20 cellular contexts compared by ENCODE assay signal in genomic region chr14:21108791-21109190, GRCh38. TPM values are rescaled to one million over a fixed set of nuclear protein-coding genes. Genes with fewer than 3 reads are reported as not detected.
A peak's percentile ranks its signal among the peaks of the same experiment; 100 is the strongest.
DNase-seq lines count a peak whose midpoint lies in the region; ATAC-seq, FAIRE-seq and TF ChIP-seq lines count a peak whose summit lies in the region.
"Had no signal": no experiment of that assay in that cellular context is flagged by ENCODE, and none has a peak within 500 bp of the region (broad histone marks: within the 10 kb centered on the region; RNA-seq: fewer than 3 reads in every experiment).

No MANE protein-coding gene starts in this region.

- POLR2A ChIA-PET in GM12878 (lab: Charles Lee): interaction anchor here (0.6 to 1.6 kb wide), 2 partner anchors 37 to 197 kb away, joined by 4 to 6 read pairs; no protein-coding TSS in a partner anchor

- H3K79me2 ChIP-seq in DOHH2 (ENCODE audit: control insufficient read depth, low read length): peaks cover 9% of the 10 kb centered on the region
- no peaks in the 10 kb centered on the region for H3K79me2 ChIP-seq in GM12878 (ENCODE audit: control insufficient read depth, insufficient read depth, low read length)

- H3K36me3 ChIP-seq in DOHH2 (ENCODE audit: control insufficient read depth, low read length): peaks cover 5% of the 10 kb centered on the region
- H3K36me3 ChIP-seq in GM12878 (ENCODE audit: control insufficient read depth in 2 of 2, insufficient read depth in 2 of 2, low read length in 1 of 2): no peaks in the 10 kb centered on the region
- H3K36me3 ChIP-seq in esophagus squamous epithelium: no peaks in the 10 kb centered on the region
- H3K36me3 ChIP-seq: SJSA1 had no signal

- intact Hi-C loops in GM12878 (cut with micrococcal nuclease; ENCODE audit: unreplicated experiment) (no loop called here), esophagus squamous epithelium (cut with DNase I) (no loop called here)

- H3K27ac ChIP-seq in DOHH2 (ENCODE audit: low read depth, low read length): no peak overlapping the region
- peak overlapping the region; percentile 52 for H3K27ac ChIP-seq in GM12878 (ENCODE audit: control insufficient read depth, insufficient read depth)
- peak overlapping the region in 2 of 4 donors; percentile 1 to 98 for H3K27ac ChIP-seq in esophagus squamous epithelium
- H3K27ac ChIP-seq: SJSA1 had no signal

- H3K4me2 ChIP-seq in DOHH2 (ENCODE audit: low read length) (peak overlapping the region; percentile 12; the same call in 1 of the 2 replicates), GM12878 (ENCODE audit: control insufficient read depth, insufficient read depth) (peak overlapping the region; percentile 53)

- in situ Hi-C loops in GM12878 (cut with MboI): no loop called here

- DNase-seq in GM19239 (ENCODE audit: insufficient read length, low spot score) (peak; percentile 5), NOMO-1 treated with DMSO at 0.1 percent for 48 hours (lab: John Stamatoyannopoulos, UW; ENCODE audit: unreplicated experiment) (peak; percentile 81), GM12878 (ENCODE audit: low read depth, low spot score) (no peak), NCI-H748 treated with DMSO at 0.1 percent for 48 hours (lab: John Stamatoyannopoulos, UW) (no peak), esophagus squamous epithelium (lab: John Stamatoyannopoulos, UW) (no peak)
- DNase-seq: C1 segment of cervical spinal cord, DMS 273 treated with DMSO at 0.1 percent for 48 hours, EL, GOT3, HFFc6, Kasumi-1, NCI-H1417 treated with DMSO at 0.1 percent for 48 hours, NCI-H2029, NCI-H510A, NCI-H82, PC-3 had no signal

- H3K9ac ChIP-seq in GM12878 (ENCODE audit: control insufficient read depth, insufficient read depth, low read length): no peak overlapping the region

- TF ChIP-seq RAD21 in GM12878 (IDR thresholded peaks at IDR 0.05; ENCODE audit: insufficient read depth, low read depth, low read length): no peak

- no peak for TF ChIP-seq EP300 in GM12878 (IDR thresholded peaks at IDR 0.05; ENCODE audit: borderline replicate concordance in 1 of 2, control insufficient read depth in 1 of 2, low read depth in 2 of 2, low read length in 2 of 2)

- RAD21 ChIA-PET in GM12878 (lab: Charles Lee; ENCODE audit: unreplicated experiment): interaction anchor here (0.6 to 3.3 kb wide), 5 partner anchors 17 to 94 kb away, joined by 3 to 13 read pairs (median 5); partner anchors contain the start of gene ARHGEF40

- TF ChIP-seq CTCF in DOHH2 (IDR thresholded peaks at IDR 0.05; ENCODE audit: low read depth, low read length, poor library complexity, severe bottlenecking) (no peak), GM12878 (IDR thresholded peaks at IDR 0.05 in 2 of 3, conservative IDR thresholded peaks at IDR 0.05 in 1 of 3; ENCODE audit: control insufficient read depth in 2 of 3, extremely low read depth in 1 of 3, insufficient read depth in 1 of 3, low read depth in 3 of 3, low read length in 3 of 3) (no peak), esophagus squamous epithelium (IDR thresholded peaks at IDR 0.05) (no peak)

- H4K20me1 ChIP-seq in DOHH2 (ENCODE audit: control insufficient read depth, insufficient read depth, low read depth, low read length) (no peaks in the 10 kb centered on the region), GM12878 (ENCODE audit: control insufficient read depth, insufficient read depth) (no peaks in the 10 kb centered on the region)

- TF ChIP-seq POLR2A in GM12878 (IDR thresholded peaks at IDR 0.05; ENCODE audit: low read depth, low read length): no peak
- no peak for TF ChIP-seq POLR2A in esophagus squamous epithelium (IDR thresholded peaks at IDR 0.05)

- no peak overlapping the region for H3K4me3 ChIP-seq in DOHH2 (ENCODE audit: low read length)
- no peak overlapping the region for H3K4me3 ChIP-seq in GM12878
- no peak overlapping the region for H3K4me3 ChIP-seq in esophagus squamous epithelium
- H3K4me3 ChIP-seq: SJSA1 had no signal

- FAIRE-seq in GM19239 (lab: Jason Lieb, UNC) (no peak), GM12878 (lab: Jason Lieb, UNC) (no peak)

- no TSS peak for BruUV-seq in GM12878 (replicated peaks; lab: Mats Ljungman, UMichigan)

- H2AFZ ChIP-seq in GM12878 (ENCODE audit: control insufficient read depth, low read depth, low read length): no peak overlapping the region

- H3K27me3 ChIP-seq in DOHH2 (ENCODE audit: control insufficient read depth, low read length) (no peaks in the 10 kb centered on the region), GM12878 (replicated peaks in 1 of 2; ENCODE audit: control insufficient read depth in 2 of 2, insufficient read depth in 2 of 2, low read length in 1 of 2) (no peaks in the 10 kb centered on the region), esophagus squamous epithelium (no peaks in the 10 kb centered on the region)
- H3K27me3 ChIP-seq: SJSA1 had no signal

- SMC1A ChIA-PET in GM12878 (lab: Charles Lee; ENCODE audit: uncharacterized antibody, unreplicated experiment): interaction anchor here (0.7 to 8.3 kb wide), 8 partner anchors 9 to 198 kb away, joined by 3 to 99 read pairs (median 5); no protein-coding TSS in a partner anchor

- H3K9me2 ChIP-seq in DOHH2 (replicated peaks; ENCODE audit: control insufficient read depth, low read length): no peaks in the 10 kb centered on the region

- H3K4me1 ChIP-seq in DOHH2 (ENCODE audit: control insufficient read depth, low read length) (peaks cover 23% of the 10 kb centered on the region), GM12878 (ENCODE audit: control insufficient read depth, insufficient read depth, low read length) (peaks cover 30% of the 10 kb centered on the region), esophagus squamous epithelium (peaks cover 25 to 69% (median 28%) of the 10 kb centered on the region in 3 donors)

- peak; percentile 23 for ATAC-seq in GM12878
- no peak for ATAC-seq in HG02981 (IDR thresholded peaks at IDR 0.05; ENCODE audit: unreplicated experiment)
- ATAC-seq: PC-3 had no signal

- 75% methylated on average over 4 of the region's 4 CpGs for WGBS in GM12878 (ENCODE audit: insufficient coverage, insufficient replicate concordance, low lambda C conversion rate, missing lambda C conversion rate)
- 80 to 96% methylated on average over 3 to 4 of the region's 4 CpGs for WGBS in esophagus squamous epithelium, 2 donors

- CTCF ChIA-PET in GM12878 (lab: Yijun Ruan, JAX): interaction anchor here (0.6 to 10.6 kb wide), 7 partner anchors 14 to 418 kb away, joined by 3 to 253 read pairs (median 11); partner anchors contain the start of genes ARHGEF40 and SALL2

- H3F3A ChIP-seq in DOHH2 (ENCODE audit: control insufficient read depth, insufficient read depth): 0 out of 2 replicates have a peak, but pooled peaks cover 2% of the 10 kb centered on the region

- no peaks in the 10 kb centered on the region for H3K9me3 ChIP-seq in DOHH2 (ENCODE audit: control insufficient read depth, insufficient read depth, low read length)
- H3K9me3 ChIP-seq in GM12878 (replicated peaks; ENCODE audit: control insufficient read depth, insufficient read depth, low read length): no peaks in the 10 kb centered on the region; the same call in 2 of the 3 replicates
- H3K9me3 ChIP-seq in esophagus squamous epithelium: no peaks in the 10 kb centered on the region
- H3K9me3 ChIP-seq: SJSA1 had no signal

RNA-seq across cellular contexts. Expression of gene TMEM253, which starts 7.9 kb away (rescaled TPM):
- not detected in 2 replicates for total RNA-seq in GM12878 (2013; cell fraction: nucleolus; rRNA removed)
- total RNA-seq in GM12878 (2014; rRNA removed) (not detected in 2 replicates), GM12878 (2014; rRNA removed; fragmentation: Illumina TruSeq; extraction: Trizol) (not detected in 2 replicates), GM12878 (2021) (not detected in 2 replicates), esophagus squamous epithelium (1 to 10 TPM in 1 of 4 donors, under 1 TPM in 1, not detected in 2; 0.95 to 1.5 TPM)
- polyA plus RNA-seq in GM12878 (2011; ENCODE audit: low read depth): not detected
- polyA plus RNA-seq in GM12878 (2011; rRNA removed) (0.09 and 0.11 TPM in 2 replicates), GM12878 (2014; fragmentation: Illumina TruSeq; extraction: Trizol) (not detected in 2 replicates), GM12878 (2014; fragmentation: Nextera tagmentation; extraction: Ambion mirVana) (under 1 TPM in 1 of 2 experiments, not detected in 1; 0.48 TPM), GM12878 (2014; rRNA removed) (not detected in 2 replicates), GM12878 (2016; fragmentation: Nextera tagmentation; extraction: Ambion mirVana) (not detected)
- 0.07 and 0.10 TPM in 2 replicates for polyA plus RNA-seq in GM12878 (2011; cell fraction: cytosol; rRNA removed)
- polyA plus RNA-seq in GM12878 (2011; cell fraction: nucleus; rRNA removed): 0.12 and 0.22 TPM in 2 replicates
- polyA plus RNA-seq in GM12878 (2012): not detected in 2 replicates
- not detected in 2 replicates for polyA minus RNA-seq in GM12878 (2011; rRNA and poly(A)+ RNA removed)
- polyA minus RNA-seq in GM12878 (2011; cell fraction: cytosol; rRNA and poly(A)+ RNA removed): not detected in 2 replicates
- 0.24 and 0.67 TPM in 2 replicates for polyA minus RNA-seq in GM12878 (2011; cell fraction: nucleus; rRNA and poly(A)+ RNA removed)
- total RNA-seq: PC-3, SJSA1 had no signal

RNA-seq across cellular contexts. Expression of gene ZNF219, which starts 10.3 kb away (rescaled TPM):
- total RNA-seq in GM12878 (2013; cell fraction: nucleolus; rRNA removed): 6.5 and 9.3 TPM in 2 replicates
- 2.6 and 3.3 TPM in 2 replicates for total RNA-seq in GM12878 (2014; rRNA removed)
- 1.4 and 1.5 TPM in 2 replicates for total RNA-seq in GM12878 (2014; rRNA removed; fragmentation: Illumina TruSeq; extraction: Trizol)
- total RNA-seq in GM12878 (2021): 4.2 and 6.4 TPM in 2 replicates
- 0.47 TPM for polyA plus RNA-seq in GM12878 (2011; ENCODE audit: low read depth)
- 1.6 and 2.2 TPM in 2 replicates for polyA plus RNA-seq in GM12878 (2011; rRNA removed)
- 3.4 and 5.2 TPM in 2 replicates for polyA plus RNA-seq in GM12878 (2011; cell fraction: cytosol; rRNA removed)
- polyA plus RNA-seq in GM12878 (2011; cell fraction: nucleus; rRNA removed): 13.6 and 16.7 TPM in 2 replicates
- 2.2 and 2.6 TPM in 2 replicates for polyA plus RNA-seq in GM12878 (2012)
- 1.4 TPM in 1 of 2 replicates, not detected in the other for polyA plus RNA-seq in GM12878 (2014; fragmentation: Illumina TruSeq; extraction: Trizol)
- under 1 TPM; 0.16 to 0.27 TPM for polyA plus RNA-seq in GM12878 (2014; fragmentation: Nextera tagmentation; extraction: Ambion mirVana)
- polyA plus RNA-seq in GM12878 (2014; rRNA removed): 3.4 and 4.3 TPM in 2 replicates
- polyA plus RNA-seq in GM12878 (2016; fragmentation: Nextera tagmentation; extraction: Ambion mirVana): 1 to 10 TPM; 1.6 to 2.9 TPM
- polyA minus RNA-seq in GM12878 (2011; rRNA and poly(A)+ RNA removed): 3.3 and 6.0 TPM in 2 replicates
- polyA minus RNA-seq in GM12878 (2011; cell fraction: cytosol; rRNA and poly(A)+ RNA removed): 0.80 and 1.1 TPM in 2 replicates
- 8.8 and 13.0 TPM in 2 replicates for polyA minus RNA-seq in GM12878 (2011; cell fraction: nucleus; rRNA and poly(A)+ RNA removed)
- total RNA-seq in esophagus squamous epithelium: 10 to 100 TPM; 47.1 to 68.3 (median 61.3) TPM

RNA-seq across cellular contexts. Expression of gene ARHGEF40, which starts 38.7 kb away (rescaled TPM):
- total RNA-seq in GM12878 (2013; cell fraction: nucleolus; rRNA removed): 0.86 and 1.4 TPM in 2 replicates
- total RNA-seq in GM12878 (2014; rRNA removed): 0.05 and 0.06 TPM in 2 replicates
- total RNA-seq in GM12878 (2014; rRNA removed; fragmentation: Illumina TruSeq; extraction: Trizol): 0.04 TPM in 1 of 2 replicates, not detected in the other
- total RNA-seq in GM12878 (2021): 0.31 and 0.35 TPM in 2 replicates
- polyA plus RNA-seq in GM12878 (2011; ENCODE audit: low read depth): not detected
- polyA plus RNA-seq in GM12878 (2011; rRNA removed): 0.12 and 0.26 TPM in 2 replicates
- 0.27 and 0.45 TPM in 2 replicates for polyA plus RNA-seq in GM12878 (2011; cell fraction: cytosol; rRNA removed)
- polyA plus RNA-seq in GM12878 (2011; cell fraction: nucleus; rRNA removed): 0.57 and 0.99 TPM in 2 replicates
- polyA plus RNA-seq in GM12878 (2012): 0.04 and 0.18 TPM in 2 replicates
- 0.03 TPM in 1 of 2 replicates, not detected in the other for polyA plus RNA-seq in GM12878 (2014; fragmentation: Illumina TruSeq; extraction: Trizol)
- polyA plus RNA-seq in GM12878 (2014; fragmentation: Nextera tagmentation; extraction: Ambion mirVana): not detected
- polyA plus RNA-seq in GM12878 (2014; rRNA removed): 0.03 and 0.04 TPM in 2 replicates
- polyA plus RNA-seq in GM12878 (2016; fragmentation: Nextera tagmentation; extraction: Ambion mirVana): under 1 TPM; 0.11 to 0.25 TPM
- 0.07 and 0.31 TPM in 2 replicates for polyA minus RNA-seq in GM12878 (2011; rRNA and poly(A)+ RNA removed)
- polyA minus RNA-seq in GM12878 (2011; cell fraction: cytosol; rRNA and poly(A)+ RNA removed): not detected in 2 replicates
- 0.19 and 0.36 TPM in 2 replicates for polyA minus RNA-seq in GM12878 (2011; cell fraction: nucleus; rRNA and poly(A)+ RNA removed)
- 10 to 100 TPM in 1 of 4 donors, 1 to 10 TPM in 3; 1.3 to 10.3 (median 3.6) TPM for total RNA-seq in esophagus squamous epithelium

RNA-seq across cellular contexts. Expression of gene OR5AU1, which starts 47.1 kb away (rescaled TPM):
- total RNA-seq in GM12878 (2013; cell fraction: nucleolus; rRNA removed): not detected in 2 replicates
- not detected in 2 replicates for total RNA-seq in GM12878 (2014; rRNA removed)
- not detected in 2 replicates for total RNA-seq in GM12878 (2014; rRNA removed; fragmentation: Illumina TruSeq; extraction: Trizol)
- total RNA-seq in GM12878 (2021): not detected in 2 replicates
- polyA plus RNA-seq in GM12878 (2011; ENCODE audit: low read depth): not detected
- polyA plus RNA-seq in GM12878 (2011; rRNA removed): not detected in 2 replicates
- polyA plus RNA-seq in GM12878 (2011; cell fraction: cytosol; rRNA removed): not detected in 2 replicates
- not detected in 2 replicates for polyA plus RNA-seq in GM12878 (2011; cell fraction: nucleus; rRNA removed)
- polyA plus RNA-seq in GM12878 (2012): not detected in 2 replicates
- not detected in 2 replicates for polyA plus RNA-seq in GM12878 (2014; fragmentation: Illumina TruSeq; extraction: Trizol)
- not detected for polyA plus RNA-seq in GM12878 (2014; fragmentation: Nextera tagmentation; extraction: Ambion mirVana)
- not detected in 2 replicates for polyA plus RNA-seq in GM12878 (2014; rRNA removed)
- polyA plus RNA-seq in GM12878 (2016; fragmentation: Nextera tagmentation; extraction: Ambion mirVana): not detected
- not detected in 2 replicates for polyA minus RNA-seq in GM12878 (2011; rRNA and poly(A)+ RNA removed)
- polyA minus RNA-seq in GM12878 (2011; cell fraction: cytosol; rRNA and poly(A)+ RNA removed): not detected in 2 replicates
- not detected in 2 replicates for polyA minus RNA-seq in GM12878 (2011; cell fraction: nucleus; rRNA and poly(A)+ RNA removed)
- not detected for total RNA-seq in esophagus squamous epithelium
- total RNA-seq: A673, HFFc6, PC-3, SJSA1 had no signal

RNA-seq across cellular contexts. Expression of gene RNASE8, which starts 51.2 kb away (rescaled TPM):
- not detected in 2 replicates for total RNA-seq in GM12878 (2013; cell fraction: nucleolus; rRNA removed)
- total RNA-seq in GM12878 (2014; rRNA removed): not detected in 2 replicates
- total RNA-seq in GM12878 (2014; rRNA removed; fragmentation: Illumina TruSeq; extraction: Trizol): not detected in 2 replicates
- total RNA-seq in GM12878 (2021): not detected in 2 replicates
- polyA plus RNA-seq in GM12878 (2011; ENCODE audit: low read depth): not detected
- polyA plus RNA-seq in GM12878 (2011; rRNA removed): not detected in 2 replicates
- polyA plus RNA-seq in GM12878 (2011; cell fraction: cytosol; rRNA removed): not detected in 2 replicates
- polyA plus RNA-seq in GM12878 (2011; cell fraction: nucleus; rRNA removed): not detected in 2 replicates
- polyA plus RNA-seq in GM12878 (2012): not detected in 2 replicates
- not detected in 2 replicates for polyA plus RNA-seq in GM12878 (2014; fragmentation: Illumina TruSeq; extraction: Trizol)
- not detected for polyA plus RNA-seq in GM12878 (2014; fragmentation: Nextera tagmentation; extraction: Ambion mirVana)
- polyA plus RNA-seq in GM12878 (2014; rRNA removed): not detected in 2 replicates
- polyA plus RNA-seq in GM12878 (2016; fragmentation: Nextera tagmentation; extraction: Ambion mirVana): not detected
- not detected in 2 replicates for polyA minus RNA-seq in GM12878 (2011; rRNA and poly(A)+ RNA removed)
- not detected in 2 replicates for polyA minus RNA-seq in GM12878 (2011; cell fraction: cytosol; rRNA and poly(A)+ RNA removed)
- polyA minus RNA-seq in GM12878 (2011; cell fraction: nucleus; rRNA and poly(A)+ RNA removed): not detected in 2 replicates
- total RNA-seq in esophagus squamous epithelium: not detected
- total RNA-seq: A673, HFFc6, PC-3, SJSA1 had no signal

Comparison
In these comparisons a context has a peak if more than half of its experiments do, and no peak if none do; other contexts are left out.
1. DNase-seq: peak in GM19239 (single experiment) and NOMO-1 treated with DMSO at 0.1 percent for 48 hours (single experiment); none in GM12878 (single experiment), NCI-H748 treated with DMSO at 0.1 percent for 48 hours (single experiment) and esophagus squamous epithelium (single experiment).
2. RNA of gene ZNF219, which starts 10.3 kb away (total RNA-seq): 47.1 to 68.3 TPM in esophagus squamous epithelium; 1.4 to 9.3 TPM in GM12878; every median in the first group is over 4 times any median in the second.